ENCODE assay signal across 25 cellular contexts in genomic region chr16:48504216-48504615, GRCh38.
"Had no signal": no experiment of that assay in that cellular context is flagged by ENCODE, and none has a peak within 500 bp of the region (broad histone marks: within the 10 kb centered on the region; RNA-seq: fewer than 3 reads in every experiment).

No MANE protein-coding gene starts in this region.

- H3K36me3 ChIP-seq: breast epithelium, esophagus squamous epithelium, gastroesophageal sphincter, stomach, tibial artery had no signal

- H3K4me3 ChIP-seq: breast epithelium, esophagus squamous epithelium, gastroesophageal sphincter, stomach, tibial artery had no signal

- H3K27me3 Mint-ChIP-seq: activated CD4-positive, alpha-beta T cell treated with anti-CD3 and anti-CD28 coated beads, Interleukin-2, amount 10 ng/mL, durations not matched to agents 24 days and 14 days; memory B cell; progenitor cell of endocrine pancreas had no signal

- H3K9me3 ChIP-seq: tibial artery had no signal

- H3K4me3 Mint-ChIP-seq: activated CD4-positive, alpha-beta memory T cell treated with anti-CD3 and anti-CD28 coated beads for 36 hours; activated CD4-positive, alpha-beta T cell treated with anti-CD3 and anti-CD28 coated beads, Interleukin-2, amount 10 ng/mL, durations not matched to agents 24 days and 14 days; activated T-cell treated with anti-CD3 and anti-CD28 coated beads, Interleukin-2, amount 50 U/mL, for 4 hours; activated T-helper 17 cell treated with anti-CD3 and anti-CD28 coated beads, Interleukin-2, amount 50 U/mL, for 72 hours; central memory CD8-positive, alpha-beta T cell; memory B cell; natural killer cell; stimulated activated naive B cell treated with anti-CD40 and anti-IgM and Interleukin-4, amounts not matched to agents 10 μg/mL and 1 μg/mL and 100 μg/mL, for 72 hours had no signal

- H3K27ac Mint-ChIP-seq: activated CD4-positive, alpha-beta memory T cell treated with anti-CD3 and anti-CD28 coated beads for 36 hours; activated CD4-positive, alpha-beta T cell treated with anti-CD3 and anti-CD28 coated beads, Interleukin-2, amount 10 ng/mL, durations not matched to agents 24 days and 14 days; activated T-helper 17 cell treated with anti-CD3 and anti-CD28 coated beads, Interleukin-2, amount 50 U/mL, for 72 hours; memory B cell; natural killer cell; progenitor cell of endocrine pancreas; stimulated activated naive B cell treated with anti-CD40 and anti-IgM and Interleukin-4, amounts not matched to agents 10 μg/mL and 1 μg/mL and 100 μg/mL, for 72 hours had no signal

- H3K4me1 Mint-ChIP-seq: activated CD4-positive, alpha-beta T cell treated with anti-CD3 and anti-CD28 coated beads, Interleukin-2, amount 10 ng/mL, durations not matched to agents 24 days and 14 days; activated T-helper 17 cell treated with anti-CD3 and anti-CD28 coated beads, Interleukin-2, amount 50 U/mL, for 72 hours; central memory CD8-positive, alpha-beta T cell; memory B cell had no signal

- FAIRE-seq: colon, small intestine had no signal

- H3K27me3 ChIP-seq: breast epithelium, esophagus squamous epithelium, gastroesophageal sphincter, stomach, tibial artery had no signal

- DNase-seq: activated CD4-positive, alpha-beta memory T cell treated with anti-CD3 and anti-CD28 coated beads for 36 hours; activated CD4-positive, alpha-beta T cell treated with anti-CD3 and anti-CD28 coated beads, Interleukin-2, amount 10 ng/mL, durations not matched to agents 24 days and 14 days; activated CD4-positive, CD25-positive, alpha-beta regulatory T cell treated with anti-CD3 and anti-CD28 coated beads, Interleukin-2, amount 50 U/mL, for 72 hours; activated gamma-delta T cell treated with Interleukin-2 at 50 U/mL for 16 hours; activated naive CD4-positive, alpha-beta T cell treated with anti-CD3 and anti-CD28 coated beads, Interleukin-2, amount 50 U/mL, for 16 hours; activated T-cell treated with anti-CD3 and anti-CD28 coated beads, Interleukin-2, amount 50 U/mL, for 4 hours; effector CD8-positive, alpha-beta T cell; esophagus squamous epithelium; hypothalamus; natural killer cell; small intestine; stimulated activated CD4-positive, alpha-beta T cell treated with anti-CD3 and anti-CD28 coated beads, Interleukin-15, amount 100 ng/mL, for 24 hours; stimulated activated CD4-positive, alpha-beta T cell treated with anti-CD3 and anti-CD28 coated beads, Interleukin-2, amount 100 ng/mL, for 24 hours; stimulated activated naive B cell treated with anti-CD40 and anti-IgM and Interleukin-4, amounts not matched to agents 10 μg/mL and 1 μg/mL and 100 μg/mL, for 72 hours; stomach; T-helper 2 cell had no signal

- H3K9me3 Mint-ChIP-seq: activated CD4-positive, alpha-beta memory T cell treated with anti-CD3 and anti-CD28 coated beads for 36 hours; activated CD4-positive, alpha-beta T cell treated with anti-CD3 and anti-CD28 coated beads, Interleukin-2, amount 10 ng/mL, durations not matched to agents 24 days and 14 days; activated T-cell treated with anti-CD3 and anti-CD28 coated beads, Interleukin-2, amount 50 U/mL, for 4 hours; activated T-helper 17 cell treated with anti-CD3 and anti-CD28 coated beads, Interleukin-2, amount 50 U/mL, for 72 hours had no signal

- H3K27ac ChIP-seq: epithelial cell of prostate, esophagus squamous epithelium, gastroesophageal sphincter, stomach, tibial artery had no signal

- H3K36me3 Mint-ChIP-seq: activated CD4-positive, alpha-beta memory T cell treated with anti-CD3 and anti-CD28 coated beads for 36 hours; natural killer cell had no signal
